24 cellular contexts compared by ENCODE assay signal in the genomic region with DNA sequence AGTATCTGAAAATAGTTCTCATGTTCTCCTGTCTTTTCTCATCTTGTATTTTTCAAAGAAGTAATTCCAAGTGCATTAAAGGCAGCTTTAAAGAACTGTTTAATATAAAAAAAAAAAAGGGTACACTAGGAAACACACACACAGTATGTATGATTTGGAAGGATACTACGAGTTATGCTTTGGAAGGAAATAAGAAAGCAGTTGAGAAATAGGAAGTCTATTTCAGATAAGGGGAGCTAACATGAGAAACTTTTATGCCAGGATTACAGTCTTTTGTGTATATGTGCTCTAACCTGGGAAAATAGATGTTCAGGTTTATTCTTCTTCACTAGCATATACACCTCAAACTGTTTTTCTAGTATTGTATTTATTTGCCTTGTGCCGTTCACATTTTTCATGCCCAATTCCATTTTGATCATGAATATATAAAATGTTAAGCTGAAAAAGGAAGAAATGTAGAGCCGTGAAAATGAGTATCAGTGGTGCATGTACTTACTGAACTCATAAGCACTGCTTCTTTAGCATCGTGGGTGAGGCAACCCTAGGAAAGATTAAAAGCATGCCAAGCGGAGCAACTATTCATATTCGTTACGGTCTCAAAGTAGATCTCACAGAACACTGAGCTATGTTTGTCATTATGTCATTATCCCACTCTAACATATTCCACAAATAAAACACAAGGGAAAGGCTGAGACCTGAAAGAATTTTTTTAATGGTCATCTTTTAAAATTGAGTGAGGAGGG. TPM values are rescaled to one million over a fixed set of nuclear protein-coding genes. Genes with fewer than 3 reads are reported as not detected.
"Had no signal": no experiment of that assay in that cellular context is flagged by ENCODE, and none has a peak within 500 bp of the region (broad histone marks: within the 10 kb centered on the region; RNA-seq: fewer than 3 reads in every experiment).

No MANE protein-coding gene starts in this region.

- H3K27ac Mint-ChIP-seq: activated naive CD4-positive, alpha-beta T cell treated with anti-CD3 and anti-CD28 coated beads, Interleukin-2, amount 50 U/mL, for 24 hours; dendritic cell treated with granulocyte-macrophage colony-stimulating factor and Interleukin-4, amounts not matched to agents 40 ng/mL and 50 ng/mL, for 4 days; natural killer cell; stimulated activated effector memory CD8-positive, alpha-beta T cell treated with anti-CD3 and anti-CD28 coated beads, Interleukin-12 subunit alpha, Interleukin-12 subunit beta, amount 100 ng/mL, for 72 hours had no signal

- H3K4me1 Mint-ChIP-seq: activated naive CD4-positive, alpha-beta T cell treated with anti-CD3 and anti-CD28 coated beads, Interleukin-2, amount 50 U/mL, for 24 hours; natural killer cell; stimulated activated effector memory CD8-positive, alpha-beta T cell treated with anti-CD3 and anti-CD28 coated beads, Interleukin-12 subunit alpha, Interleukin-12 subunit beta, amount 100 ng/mL, for 72 hours had no signal

- H3K27me3 Mint-ChIP-seq: activated naive CD4-positive, alpha-beta T cell treated with anti-CD3 and anti-CD28 coated beads, Interleukin-2, amount 50 U/mL, for 24 hours; dendritic cell treated with granulocyte-macrophage colony-stimulating factor and Interleukin-4, amounts not matched to agents 40 ng/mL and 50 ng/mL, for 4 days had no signal

- H3K36me3 ChIP-seq: gastroesophageal sphincter, neutrophil, pancreas, stomach, suprapubic skin, tibial nerve had no signal

- H3K4me1 ChIP-seq: gastroesophageal sphincter, pancreas, stomach, suprapubic skin had no signal

- H3K27ac ChIP-seq: gastroesophageal sphincter, neutrophil, pancreas, stomach, suprapubic skin, tibial nerve had no signal

- H3K4me3 ChIP-seq: gastroesophageal sphincter, pancreas, stomach, suprapubic skin, tibial nerve had no signal

- H3K27me3 ChIP-seq: neutrophil, pancreas, stomach, suprapubic skin, tibial nerve had no signal

- H3K4me3 Mint-ChIP-seq: activated naive CD4-positive, alpha-beta T cell treated with anti-CD3 and anti-CD28 coated beads, Interleukin-2, amount 50 U/mL, for 24 hours; dendritic cell treated with granulocyte-macrophage colony-stimulating factor and Interleukin-4, amounts not matched to agents 40 ng/mL and 50 ng/mL, for 4 days; natural killer cell; stimulated activated effector memory CD8-positive, alpha-beta T cell treated with anti-CD3 and anti-CD28 coated beads, Interleukin-12 subunit alpha, Interleukin-12 subunit beta, amount 100 ng/mL, for 72 hours had no signal

- H3K36me3 Mint-ChIP-seq: activated naive CD4-positive, alpha-beta T cell treated with anti-CD3 and anti-CD28 coated beads, Interleukin-2, amount 50 U/mL, for 24 hours; stimulated activated effector memory CD8-positive, alpha-beta T cell treated with anti-CD3 and anti-CD28 coated beads, Interleukin-12 subunit alpha, Interleukin-12 subunit beta, amount 100 ng/mL, for 72 hours had no signal

- H3K9me3 ChIP-seq: gastroesophageal sphincter, neutrophil, pancreas, stomach, suprapubic skin, tibial nerve had no signal

- ATAC-seq: gastroesophageal sphincter; left ventricle myocardium superior; natural killer cell; pancreas; stimulated activated effector memory CD8-positive, alpha-beta T cell treated with anti-CD3 and anti-CD28 coated beads, Interleukin-12 subunit alpha, Interleukin-12 subunit beta, amount 100 ng/mL, for 72 hours had no signal

- DNase-seq: activated CD4-positive, alpha-beta T cell treated with anti-CD3 and anti-CD28 coated beads for 1 hour; activated gamma-delta T cell treated with Interleukin-2 at 50 U/mL for 16 hours; activated T-cell treated with anti-CD3 and anti-CD28 coated beads, Interleukin-2, amount 50 U/mL, for 1 hour; aorta; effector CD8-positive, alpha-beta T cell; erythroblast; hypothalamus; left ventricle myocardium superior; mammary epithelial cell; midbrain; natural killer cell; pancreas; right cardiac atrium; stimulated activated CD4-positive, alpha-beta T cell treated with anti-CD3 and anti-CD28 coated beads, Interleukin-1b, Interleukin-23, amount 100 ng/mL, for 48 hours; stomach; T-helper 9 cell had no signal

RNA-seq across cellular contexts. Expression of a gene that starts 59.6 kb away (rescaled TPM):
- total RNA-seq: T-helper 1 cell treated with Interleukin-12 subunit alpha and Interleukin-12 subunit beta and Interleukin-4 antibody, amounts not matched to agents 30 ng/mL and 1 ng/mL, for 36 hours had no signal
- polyA plus RNA-seq: mammary epithelial cell had no signal
